ENCODE assay signal across 9 cellular contexts in the genomic region with DNA sequence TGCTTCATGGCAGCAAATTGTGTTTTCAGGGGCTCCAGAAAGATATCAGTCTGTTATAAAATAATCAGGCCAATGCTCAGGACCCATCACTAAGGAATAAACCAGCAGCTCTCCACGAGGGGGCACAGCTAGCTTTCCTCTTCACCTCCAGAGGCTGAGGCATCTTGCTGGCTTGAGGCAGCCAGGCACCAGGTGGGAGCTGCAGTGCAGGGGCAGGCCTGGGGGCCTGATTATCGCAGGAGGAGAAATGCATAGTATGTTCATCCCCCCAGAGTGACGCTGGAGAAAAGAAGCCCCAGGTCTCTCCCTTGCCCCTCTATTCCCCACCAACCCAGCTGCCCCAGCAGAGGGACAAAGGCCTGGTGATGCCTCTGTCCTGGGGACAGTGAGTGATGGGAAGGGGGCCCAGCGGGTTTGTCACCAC.
A peak's percentile ranks its signal among the peaks of the same experiment; 100 is the strongest.
DNase-seq lines count a peak whose midpoint lies in the region; ATAC-seq and TF ChIP-seq lines count a peak whose summit lies in the region.
"Had no signal": no experiment of that assay in that cellular context is flagged by ENCODE, and none has a peak within 500 bp of the region (broad histone marks: within the 10 kb centered on the region; RNA-seq: fewer than 3 reads in every experiment).

No MANE protein-coding gene starts in this region.

- H3K27me3 Mint-ChIP-seq in glutamatergic neuron (ENCODE audit: unreplicated experiment) (peaks cover 7% of the 10 kb centered on the region), progenitor cell of endocrine pancreas (peaks cover 11% of the 10 kb centered on the region)

- H3K9ac ChIP-seq in Loucy (ENCODE audit: low read depth, low read length, poor library complexity, severe bottlenecking), result no peak overlapping the region

- H3K79me2 ChIP-seq in Loucy (ENCODE audit: insufficient read depth, low read length), result no peaks in the 10 kb centered on the region

- TF ChIP-seq CTCF in Loucy (conservative IDR thresholded peaks at IDR 0.05; ENCODE audit: low read length) (peak; percentile 58), glutamatergic neuron (IDR thresholded peaks at IDR 0.05; ENCODE audit: partially characterized antibody, unreplicated experiment) (no peak), progenitor cell of endocrine pancreas (IDR thresholded peaks at IDR 0.05; ENCODE audit: unreplicated experiment) (peak; percentile 49)

- no peak overlapping the region for H3K4me3 Mint-ChIP-seq in glutamatergic neuron (ENCODE audit: unreplicated experiment)
- no peak overlapping the region for H3K4me3 Mint-ChIP-seq in progenitor cell of endocrine pancreas (ENCODE audit: low read depth)
- H3K4me3 Mint-ChIP-seq: T-helper 1 cell treated with Interleukin-12 subunit alpha and Interleukin-12 subunit beta and Interleukin-4 antibody, amounts not matched to agents 30 μg/mL and 1 μg/mL, for 36 hours had no signal

- H3K4me1 ChIP-seq in Loucy (ENCODE audit: insufficient read depth, low read length, poor library complexity, severe bottlenecking), result no peaks in the 10 kb centered on the region

- H3K27me3 ChIP-seq in Loucy (ENCODE audit: insufficient read depth, low read length, poor library complexity, severe bottlenecking), result no peaks in the 10 kb centered on the region

- ATAC-seq in HG02759 (IDR thresholded peaks at IDR 0.05; ENCODE audit: unreplicated experiment) (no peak), HG02642 (IDR thresholded peaks at IDR 0.05; ENCODE audit: poor library complexity, unreplicated experiment) (no peak)

- H3K27ac Mint-ChIP-seq in glutamatergic neuron (ENCODE audit: unreplicated experiment) (peak overlapping the region; percentile 8), progenitor cell of endocrine pancreas (no peak overlapping the region)
- H3K27ac Mint-ChIP-seq: T-helper 1 cell treated with Interleukin-12 subunit alpha and Interleukin-12 subunit beta and Interleukin-4 antibody, amounts not matched to agents 30 μg/mL and 1 μg/mL, for 36 hours had no signal

- H3K9me2 ChIP-seq in Loucy (replicated peaks; ENCODE audit: low read depth, low read length), result no peaks in the 10 kb centered on the region

- H3F3A ChIP-seq in Loucy (ENCODE audit: low read depth), result no peaks in the 10 kb centered on the region

- H3K9me3 Mint-ChIP-seq in glutamatergic neuron (ENCODE audit: unreplicated experiment) (peaks cover 2% of the 10 kb centered on the region), progenitor cell of endocrine pancreas (ENCODE audit: low read depth) (no peaks in the 10 kb centered on the region)
- H3K9me3 Mint-ChIP-seq: T-helper 1 cell treated with Interleukin-12 subunit alpha and Interleukin-12 subunit beta and Interleukin-4 antibody, amounts not matched to agents 30 μg/mL and 1 μg/mL, for 36 hours had no signal

- peaks cover 48% of the 10 kb centered on the region for H3K4me1 Mint-ChIP-seq in glutamatergic neuron (ENCODE audit: low read depth, unreplicated experiment)
- H3K4me1 Mint-ChIP-seq in progenitor cell of endocrine pancreas (ENCODE audit: low read depth), result no peaks in the 10 kb centered on the region

- no peaks in the 10 kb centered on the region; the same call in 1 of the 2 replicates for H3K9me3 ChIP-seq in Loucy (ENCODE audit: insufficient read depth, low read depth, low read length)

- peak overlapping the region; percentile 44; the same call in 1 of the 2 replicates for H2AFZ ChIP-seq in Loucy (ENCODE audit: low read length)

- H3K4me2 ChIP-seq in Loucy (ENCODE audit: low read depth, low read length, poor library complexity, severe bottlenecking), result no peak overlapping the region

- no peaks in the 10 kb centered on the region for H4K20me1 ChIP-seq in Loucy (ENCODE audit: insufficient read depth, low read length, poor library complexity, severe bottlenecking)

- DNase-seq in Daoy (ENCODE audit: low read depth) (peak; percentile 80), UCSD-AML1 (lab: John Stamatoyannopoulos, UW; ENCODE audit: unreplicated experiment) (peak; percentile 45), glutamatergic neuron (peak; percentile 70), progenitor cell of endocrine pancreas (ENCODE audit: low spot score, unreplicated experiment) (no peak), NCI-H2107 treated with DMSO at 0.1 percent for 48 hours (lab: John Stamatoyannopoulos, UW; ENCODE audit: unreplicated experiment) (no peak)

- no peaks in the 10 kb centered on the region for H3K36me3 ChIP-seq in Loucy (ENCODE audit: insufficient read depth, low read length)

- H3K4me3 ChIP-seq in Loucy (ENCODE audit: low read length, poor library complexity, severe bottlenecking), result no peak overlapping the region

- peaks cover 5% of the 10 kb centered on the region for H3K36me3 Mint-ChIP-seq in glutamatergic neuron (ENCODE audit: unreplicated experiment)
- no peaks in the 10 kb centered on the region for H3K36me3 Mint-ChIP-seq in progenitor cell of endocrine pancreas (ENCODE audit: insufficient read depth)

Comparison
In these comparisons a context has a peak if more than half of its experiments do, and no peak if none do; other contexts are left out.
1. DNase-seq: peak in Daoy (single experiment), UCSD-AML1 (single experiment) and glutamatergic neuron (single experiment); none in progenitor cell of endocrine pancreas (single experiment) and NCI-H2107 treated with DMSO at 0.1 percent for 48 hours (single experiment).